ENCODE assay signal across 28 cellular contexts in genomic region chr6:4030672-4031071, GRCh38. TPM values are rescaled to one million over a fixed set of nuclear protein-coding genes. Genes with fewer than 3 reads are reported as not detected.
DNase-seq lines count a peak whose midpoint lies in the region; ATAC-seq, FAIRE-seq and TF ChIP-seq lines count a peak whose summit lies in the region.
"Had no signal": no experiment of that assay in that cellular context is flagged by ENCODE, and none has a peak within 500 bp of the region (broad histone marks: within the 10 kb centered on the region; RNA-seq: fewer than 3 reads in every experiment).

No MANE protein-coding gene starts in this region.

- FAIRE-seq in H54 (lab: Jason Lieb, UNC): peak; percentile 45

- no peak overlapping the region for H3K4me3 Mint-ChIP-seq in activated naive CD4-positive, alpha-beta T cell treated with anti-CD3 and anti-CD28 coated beads for 36 hours
- H3K4me3 Mint-ChIP-seq in activated T-helper 1 cell treated with anti-CD3 and anti-CD28 coated beads, Interleukin-12 subunit alpha, Interleukin-12 subunit beta, Interleukin-2, Interleukin-4 antibody, amounts not matched to agents 30 ng/mL and 10 ng/mL and 1 ng/mL, durations not matched to agents 14 hours and 24 hours and 36 hours: no peak overlapping the region
- H3K4me3 Mint-ChIP-seq in natural killer cell treated with Interleukin-12 subunit alpha and Interleukin-12 subunit beta and Interleukin-15 and Interleukin-18, amount 100 ng/mL, for 72 hours: no peak overlapping the region

- peak overlapping the region; percentile 31 for H3K27ac Mint-ChIP-seq in activated naive CD4-positive, alpha-beta T cell treated with anti-CD3 and anti-CD28 coated beads for 36 hours
- peak overlapping the region; percentile 11 for H3K27ac Mint-ChIP-seq in activated T-helper 1 cell treated with anti-CD3 and anti-CD28 coated beads, Interleukin-12 subunit alpha, Interleukin-12 subunit beta, Interleukin-2, Interleukin-4 antibody, amounts not matched to agents 30 ng/mL and 10 ng/mL and 1 ng/mL, durations not matched to agents 14 hours and 24 hours and 36 hours
- peak overlapping the region; percentile 0 to 2 for H3K27ac Mint-ChIP-seq in natural killer cell treated with Interleukin-12 subunit alpha and Interleukin-12 subunit beta and Interleukin-15 and Interleukin-18, amount 100 ng/mL, for 72 hours

- no peaks in the 10 kb centered on the region for H3K9me3 Mint-ChIP-seq in activated naive CD4-positive, alpha-beta T cell treated with anti-CD3 and anti-CD28 coated beads for 36 hours
- H3K9me3 Mint-ChIP-seq in activated T-helper 1 cell treated with anti-CD3 and anti-CD28 coated beads, Interleukin-12 subunit alpha, Interleukin-12 subunit beta, Interleukin-2, Interleukin-4 antibody, amounts not matched to agents 30 ng/mL and 10 ng/mL and 1 ng/mL, durations not matched to agents 14 hours and 24 hours and 36 hours: no peaks in the 10 kb centered on the region
- no peaks in the 10 kb centered on the region for H3K9me3 Mint-ChIP-seq in natural killer cell treated with Interleukin-12 subunit alpha and Interleukin-12 subunit beta and Interleukin-15 and Interleukin-18, amount 100 ng/mL, for 72 hours

- H3K36me3 Mint-ChIP-seq in activated naive CD4-positive, alpha-beta T cell treated with anti-CD3 and anti-CD28 coated beads for 36 hours (ENCODE audit: low read depth): peaks cover 53% of the 10 kb centered on the region
- peaks cover 57% of the 10 kb centered on the region for H3K36me3 Mint-ChIP-seq in activated T-helper 1 cell treated with anti-CD3 and anti-CD28 coated beads, Interleukin-12 subunit alpha, Interleukin-12 subunit beta, Interleukin-2, Interleukin-4 antibody, amounts not matched to agents 30 ng/mL and 10 ng/mL and 1 ng/mL, durations not matched to agents 14 hours and 24 hours and 36 hours (ENCODE audit: low read depth)
- peaks cover 28% of the 10 kb centered on the region for H3K36me3 Mint-ChIP-seq in natural killer cell treated with Interleukin-12 subunit alpha and Interleukin-12 subunit beta and Interleukin-15 and Interleukin-18, amount 100 ng/mL, for 72 hours

- CTCF ChIA-PET in activated naive CD4-positive, alpha-beta T cell treated with anti-CD3 and anti-CD28 coated beads for 36 hours (lab: Charles Lee): interaction anchor here (0.7 kb wide), 1 partner anchor 10 kb away, joined by 3 read pairs; a partner anchor contains a TSS

- H3K27me3 Mint-ChIP-seq in activated naive CD4-positive, alpha-beta T cell treated with anti-CD3 and anti-CD28 coated beads for 36 hours (ENCODE audit: low read depth): no peaks in the 10 kb centered on the region
- H3K27me3 Mint-ChIP-seq in activated T-helper 1 cell treated with anti-CD3 and anti-CD28 coated beads, Interleukin-12 subunit alpha, Interleukin-12 subunit beta, Interleukin-2, Interleukin-4 antibody, amounts not matched to agents 30 ng/mL and 10 ng/mL and 1 ng/mL, durations not matched to agents 14 hours and 24 hours and 36 hours (ENCODE audit: insufficient read depth): no peaks in the 10 kb centered on the region
- no peaks in the 10 kb centered on the region for H3K27me3 Mint-ChIP-seq in natural killer cell treated with Interleukin-12 subunit alpha and Interleukin-12 subunit beta and Interleukin-15 and Interleukin-18, amount 100 ng/mL, for 72 hours

- peaks cover 73% of the 10 kb centered on the region for H3K4me1 Mint-ChIP-seq in activated naive CD4-positive, alpha-beta T cell treated with anti-CD3 and anti-CD28 coated beads for 36 hours (ENCODE audit: low read depth)
- peaks cover 76% of the 10 kb centered on the region for H3K4me1 Mint-ChIP-seq in activated T-helper 1 cell treated with anti-CD3 and anti-CD28 coated beads, Interleukin-12 subunit alpha, Interleukin-12 subunit beta, Interleukin-2, Interleukin-4 antibody, amounts not matched to agents 30 ng/mL and 10 ng/mL and 1 ng/mL, durations not matched to agents 14 hours and 24 hours and 36 hours (ENCODE audit: low read depth)
- peaks cover 49 to 79% of the 10 kb centered on the region in 2 donors for H3K4me1 Mint-ChIP-seq in natural killer cell treated with Interleukin-12 subunit alpha and Interleukin-12 subunit beta and Interleukin-15 and Interleukin-18, amount 100 ng/mL, for 72 hours (ENCODE audit: low read depth in 2 of 2)

- no peak for TF ChIP-seq POLR2A in H54 (IDR thresholded peaks at IDR 0.05; ENCODE audit: low read depth, low read length)

- ATAC-seq in natural killer cell treated with Interleukin-12 subunit alpha and Interleukin-12 subunit beta and Interleukin-15 and Interleukin-18, amount 100 ng/mL, for 72 hours: no peak
- ATAC-seq: heart right ventricle, left ventricle myocardium superior had no signal

- intact Hi-C loops in activated naive CD4-positive, alpha-beta T cell treated with anti-CD3 and anti-CD28 coated beads for 36 hours (cut with micrococcal nuclease): loop anchor here (1.0 kb wide), 1 partner anchor 9 kb away; a partner anchor contains a TSS
- intact Hi-C loops in activated T-helper 1 cell treated with anti-CD3 and anti-CD28 coated beads, Interleukin-12 subunit alpha, Interleukin-12 subunit beta, Interleukin-2, Interleukin-4 antibody, amounts not matched to agents 30 ng/mL and 10 ng/mL and 1 ng/mL, durations not matched to agents 14 hours and 24 hours and 36 hours (cut with micrococcal nuclease): no loop called here

- no peak for DNase-seq in activated naive CD4-positive, alpha-beta T cell treated with anti-CD3 and anti-CD28 coated beads for 36 hours
- no peak for DNase-seq in activated naive CD4-positive, alpha-beta T cell treated with anti-CD3 and anti-CD28 coated beads, Interleukin-2, amount 50 U/mL, for 16 hours
- DNase-seq in H54 (ENCODE audit: insufficient read length, low spot score) (no peak), midbrain (lab: John Stamatoyannopoulos, UW) (no peak), NCI-H446 (lab: John Stamatoyannopoulos, UW) (no peak), C1 segment of cervical spinal cord (lab: John Stamatoyannopoulos, UW) (no peak)
- DNase-seq in activated T-helper 1 cell treated with anti-CD3 and anti-CD28 coated beads, Interleukin-12 subunit alpha, Interleukin-12 subunit beta, Interleukin-2, Interleukin-4 antibody, amounts not matched to agents 30 ng/mL and 10 ng/mL and 1 ng/mL, durations not matched to agents 14 hours and 24 hours and 36 hours (ENCODE audit: low spot score): no peak
- no peak for DNase-seq in natural killer cell treated with Interleukin-12 subunit alpha and Interleukin-12 subunit beta and Interleukin-15 and Interleukin-18, amount 100 ng/mL, for 72 hours (ENCODE audit: low spot score)
- DNase-seq: activated effector memory CD4-positive, alpha-beta T cell treated with anti-CD3 and anti-CD28 coated beads, Interleukin-2, amount 50 U/mL, for 16 hours; aorta; caudate nucleus; DMS 273 treated with DMSO at 0.1 percent for 48 hours; H7; heart right ventricle; IMR-90; left ventricle myocardium superior; NCI-H146; NCI-H2171; NCI-H524 treated with DMSO at 0.1 percent for 48 hours; Peyer's patch; WERI-Rb-1 had no signal

RNA-seq across cellular contexts. Expression of gene FAM217A, which starts 48.3 kb away (rescaled TPM):
- total RNA-seq in activated naive CD4-positive, alpha-beta T cell treated with anti-CD3 and anti-CD28 coated beads for 36 hours: not detected
- not detected in 2 replicates for total RNA-seq in activated T-helper 1 cell treated with anti-CD3 and anti-CD28 coated beads, Interleukin-12 subunit alpha, Interleukin-12 subunit beta, Interleukin-2, Interleukin-4 antibody, amounts not matched to agents 30 ng/mL and 10 ng/mL and 1 ng/mL, durations not matched to agents 14 hours and 24 hours and 36 hours
- total RNA-seq in natural killer cell treated with Interleukin-12 subunit alpha and Interleukin-12 subunit beta and Interleukin-15 and Interleukin-18, amount 100 ng/mL, for 72 hours: not detected
- total RNA-seq: aorta, fibroblast of villous mesenchyme, H7, heart right ventricle, IMR-90, left ventricle myocardium superior, MCF 10A, Peyer's patch, pulmonary artery endothelial cell, SK-MEL-5, skeletal muscle tissue, temporal lobe, vagina had no signal
